Comparison of ENCODE assay signal across 8 cellular contexts in the genomic region with DNA sequence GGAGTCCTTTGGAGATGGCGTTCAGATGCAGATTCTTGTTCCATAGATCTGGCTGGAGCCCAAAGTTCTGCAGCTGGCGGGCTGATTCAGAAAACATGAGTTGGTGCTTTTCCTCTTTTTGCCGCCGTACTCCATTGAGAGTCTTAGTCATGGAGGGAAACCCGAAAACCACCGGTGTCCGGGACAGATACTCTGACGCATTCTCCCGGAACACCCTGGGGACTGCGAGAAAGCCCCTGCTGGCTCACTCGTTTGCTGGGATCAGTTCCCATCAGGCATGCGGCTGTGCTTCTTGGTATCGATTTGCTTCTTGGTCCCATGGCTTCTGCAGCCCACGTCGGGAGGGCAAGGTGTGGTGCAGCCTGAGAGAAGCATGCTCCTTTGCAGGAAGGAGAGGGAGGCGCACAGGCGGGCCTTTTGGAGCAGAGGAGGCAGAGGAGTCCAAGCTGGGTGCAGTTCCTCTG. TPM values are rescaled to one million over a fixed set of nuclear protein-coding genes. Genes with fewer than 3 reads are reported as not detected.
DNase-seq lines count a peak whose midpoint lies in the region; ATAC-seq and TF ChIP-seq lines count a peak whose summit lies in the region.

No MANE protein-coding gene starts in this region.

- no peaks in the 10 kb centered on the region for H3K9me3 Mint-ChIP-seq in activated CD8-positive, alpha-beta T cell treated with anti-CD3 and anti-CD28 coated beads, Interleukin-2, amount 10 ng/mL, durations not matched to agents 7 days and 5 days (ENCODE audit: insufficient read depth)

- H3K4me3 ChIP-seq in left ventricle myocardium inferior = peak overlapping the region; percentile 32

- TF ChIP-seq CTCF in left ventricle myocardium inferior (IDR thresholded peaks at IDR 0.05; ENCODE audit: borderline replicate concordance) = peak; percentile 8

- no peak overlapping the region for H3K4me3 Mint-ChIP-seq in activated CD8-positive, alpha-beta T cell treated with anti-CD3 and anti-CD28 coated beads, Interleukin-2, amount 10 ng/mL, durations not matched to agents 7 days and 5 days

- no peaks in the 10 kb centered on the region for H3K27me3 ChIP-seq in left ventricle myocardium inferior (ENCODE audit: low read depth)

- intact Hi-C loops in left ventricle myocardium inferior (cut with micrococcal nuclease) = no loop called here

- no peaks in the 10 kb centered on the region for H3K27me3 Mint-ChIP-seq in activated CD8-positive, alpha-beta T cell treated with anti-CD3 and anti-CD28 coated beads, Interleukin-2, amount 10 ng/mL, durations not matched to agents 7 days and 5 days (ENCODE audit: low read depth)

- peak; percentile 19 for DNase-seq in DMS79 treated with DMSO at 0.1 percent for 48 hours (lab: John Stamatoyannopoulos, UW)
- DNase-seq in DMS79 (lab: John Stamatoyannopoulos, UW) = no peak
- DNase-seq in activated CD8-positive, alpha-beta T cell treated with anti-CD3 and anti-CD28 coated beads, Interleukin-2, amount 10 ng/mL, durations not matched to agents 7 days and 5 days = no peak
- peak; percentile 61 for DNase-seq in left ventricle myocardium inferior
- DNase-seq in stimulated activated CD8-positive, alpha-beta memory T cell treated with anti-CD3 and anti-CD28 coated beads, Interleukin-4, amount 100 ng/mL, for 48 hours = peak; percentile 47
- no peak for DNase-seq in 8988T
- no peak for DNase-seq in NCI-H526 (lab: John Stamatoyannopoulos, UW)

- POLR2A ChIA-PET in activated CD8-positive, alpha-beta T cell treated with anti-CD3 and anti-CD28 coated beads, Interleukin-2, amount 10 ng/mL, durations not matched to agents 7 days and 5 days (lab: Charles Lee) = interaction anchor here (1.0 to 2.1 kb wide), 2 partner anchors 9 to 30 kb away, joined by 3 to 13 read pairs; a partner anchor contains a TSS

- ATAC-seq in activated CD8-positive, alpha-beta T cell treated with anti-CD3 and anti-CD28 coated beads, Interleukin-2, amount 10 ng/mL, durations not matched to agents 7 days and 5 days = no peak
- no peak for ATAC-seq in GM18498 (IDR thresholded peaks at IDR 0.05; ENCODE audit: unreplicated experiment)

- H3K27ac ChIP-seq in left ventricle myocardium inferior (replicated peaks) = peak overlapping the region; percentile 78

- peaks cover 71% of the 10 kb centered on the region for H3K4me1 Mint-ChIP-seq in activated CD8-positive, alpha-beta T cell treated with anti-CD3 and anti-CD28 coated beads, Interleukin-2, amount 10 ng/mL, durations not matched to agents 7 days and 5 days (ENCODE audit: low read depth)

- H3K9me3 ChIP-seq in left ventricle myocardium inferior (replicated peaks) = no peaks in the 10 kb centered on the region

- H3K27ac Mint-ChIP-seq in activated CD8-positive, alpha-beta T cell treated with anti-CD3 and anti-CD28 coated beads, Interleukin-2, amount 10 ng/mL, durations not matched to agents 7 days and 5 days = peak overlapping the region; percentile 75

- CTCF ChIA-PET in activated CD8-positive, alpha-beta T cell treated with anti-CD3 and anti-CD28 coated beads, Interleukin-2, amount 10 ng/mL, durations not matched to agents 7 days and 5 days (lab: Charles Lee) = interaction anchor here (0.8 to 4.5 kb wide), 7 partner anchors 10 to 234 kb away, joined by 3 to 93 read pairs (median 28); a partner anchor contains a TSS

- H3K36me3 Mint-ChIP-seq in activated CD8-positive, alpha-beta T cell treated with anti-CD3 and anti-CD28 coated beads, Interleukin-2, amount 10 ng/mL, durations not matched to agents 7 days and 5 days (ENCODE audit: low read depth) = peaks cover 29% of the 10 kb centered on the region

- peaks cover 91% of the 10 kb centered on the region for H3K4me1 ChIP-seq in left ventricle myocardium inferior

- H3K36me3 ChIP-seq in left ventricle myocardium inferior = peaks cover 1% of the 10 kb centered on the region

RNA-seq across cellular contexts. Expression of a gene that starts 30.8 kb away (rescaled TPM):
- 10 to 100 TPM; 93.0 to 97.3 TPM for total RNA-seq in activated CD8-positive, alpha-beta T cell treated with anti-CD3 and anti-CD28 coated beads, Interleukin-2, amount 10 ng/mL, durations not matched to agents 7 days and 5 days
- total RNA-seq in left ventricle myocardium inferior = 14.1 TPM

Comparison
In these comparisons a context has a peak if more than half of its experiments do, and no peak if none do; other contexts are left out.
1. DNase-seq: peak in DMS79 treated with DMSO at 0.1 percent for 48 hours (single experiment), left ventricle myocardium inferior (single experiment) and stimulated activated CD8-positive, alpha-beta memory T cell treated with anti-CD3 and anti-CD28 coated beads, Interleukin-4, amount 100 ng/mL, for 48 hours (single experiment); none in DMS79 (single experiment), activated CD8-positive, alpha-beta T cell treated with anti-CD3 and anti-CD28 coated beads, Interleukin-2, amount 10 ng/mL, durations not matched to agents 7 days and 5 days (single experiment), 8988T (single experiment) and NCI-H526 (0 of 2).